22 cellular contexts compared by ENCODE assay signal in genomic region chr6:54192993-54193392, GRCh38.
DNase-seq lines count a peak whose midpoint lies in the region; ATAC-seq, FAIRE-seq and TF ChIP-seq lines count a peak whose summit lies in the region.
"Had no signal": no experiment of that assay in that cellular context is flagged by ENCODE, and none has a peak within 500 bp of the region (broad histone marks: within the 10 kb centered on the region; RNA-seq: fewer than 3 reads in every experiment).

No MANE protein-coding gene starts in this region.

- no peaks in the 10 kb centered on the region for H3K9me2 ChIP-seq in neural cell (ENCODE audit: insufficient read depth, low read length)

- no peaks in the 10 kb centered on the region for H3K79me2 ChIP-seq in neural cell (replicated peaks; ENCODE audit: insufficient read depth, low read length)

- peaks cover 0 to 13% (median 0%) of the 10 kb centered on the region in 9 donors for H3K36me3 ChIP-seq in heart right ventricle
- no peaks in the 10 kb centered on the region for H3K36me3 ChIP-seq in neural cell (ENCODE audit: insufficient read depth, low read length)
- no peaks in the 10 kb centered on the region for H3K36me3 ChIP-seq in subcutaneous abdominal adipose tissue (ENCODE audit: control insufficient read depth in 5 of 5, insufficient read depth in 5 of 5, low read length in 5 of 5)
- H3K36me3 ChIP-seq: BE2C, upper lobe of left lung had no signal

- no peaks in the 10 kb centered on the region for H3K27me3 ChIP-seq in heart right ventricle
- H3K27me3 ChIP-seq in neural cell (ENCODE audit: insufficient read depth, low read depth, low read length): no peaks in the 10 kb centered on the region
- no peaks in the 10 kb centered on the region for H3K27me3 ChIP-seq in subcutaneous abdominal adipose tissue (ENCODE audit: control insufficient read depth in 5 of 5, insufficient read depth in 4 of 5, low read length in 5 of 5)
- H3K27me3 ChIP-seq: BE2C, upper lobe of left lung had no signal

- peak overlapping the region; percentile 40 for H2AFZ ChIP-seq in neural cell (ENCODE audit: low read depth, low read length)
- H2AFZ ChIP-seq: GM23338 had no signal

- intact Hi-C loops in heart right ventricle (cut with DNase I) (no loop called here), cardiac septum (cut with DNase I) (no loop called here)

- H3K4me3 ChIP-seq in heart right ventricle: no peak overlapping the region
- no peak overlapping the region for H3K4me3 ChIP-seq in neural cell (ENCODE audit: low read length)
- H3K4me3 ChIP-seq in subcutaneous abdominal adipose tissue (ENCODE audit: low read depth in 1 of 5, low read length in 5 of 5): no peak overlapping the region
- H3K4me3 ChIP-seq: GM23338, mucosa of descending colon, upper lobe of left lung had no signal

- H3K4me2 ChIP-seq in neural cell (ENCODE audit: low read length): no peak overlapping the region
- H3K4me2 ChIP-seq: GM23338 had no signal

- no peaks in the 10 kb centered on the region for H3K36me3 Mint-ChIP-seq in endothelial cell (ENCODE audit: low read depth, unreplicated experiment)
- no peaks in the 10 kb centered on the region for H3K36me3 Mint-ChIP-seq in glutamatergic neuron (ENCODE audit: unreplicated experiment)
- H3K36me3 Mint-ChIP-seq: activated naive CD4-positive, alpha-beta T cell treated with anti-CD3 and anti-CD28 coated beads, Interleukin-2, amount 50 U/mL, for 24 hours had no signal

- DNase-seq in heart right ventricle: no peak
- DNase-seq in cardiac septum (ENCODE audit: low spot score): no peak
- DNase-seq in endothelial cell (ENCODE audit: low spot score): no peak
- no peak for DNase-seq in urothelium cell line (ENCODE audit: low spot score)
- DNase-seq in glutamatergic neuron: no peak
- DNase-seq in DMS53 (lab: John Stamatoyannopoulos, UW): no peak
- DNase-seq: activated CD4-positive, alpha-beta T cell treated with anti-CD3 and anti-CD28 coated beads for 36 hours; aorta; BE2C; COR-L47; effector memory CD8-positive, alpha-beta T cell; head of caudate nucleus; mucosa of descending colon; NCI-H2081; NCI-H446; stimulated activated CD8-positive, alpha-beta memory T cell treated with anti-CD3 and anti-CD28 coated beads, Interleukin-4, amount 100 ng/mL, for 48 hours; upper lobe of left lung had no signal

- H3K27ac Mint-ChIP-seq in endothelial cell (ENCODE audit: unreplicated experiment): peak overlapping the region; percentile 43
- no peak overlapping the region for H3K27ac Mint-ChIP-seq in glutamatergic neuron (ENCODE audit: unreplicated experiment)
- H3K27ac Mint-ChIP-seq: activated CD4-positive, alpha-beta T cell treated with anti-CD3 and anti-CD28 coated beads for 36 hours; activated naive CD4-positive, alpha-beta T cell treated with anti-CD3 and anti-CD28 coated beads, Interleukin-2, amount 50 U/mL, for 24 hours; effector memory CD8-positive, alpha-beta T cell; GM23338 had no signal

- peaks cover 11% of the 10 kb centered on the region for H3K4me1 Mint-ChIP-seq in endothelial cell (ENCODE audit: unreplicated experiment)
- H3K4me1 Mint-ChIP-seq in glutamatergic neuron (ENCODE audit: low read depth, unreplicated experiment): no peaks in the 10 kb centered on the region
- H3K4me1 Mint-ChIP-seq: activated CD4-positive, alpha-beta T cell treated with anti-CD3 and anti-CD28 coated beads for 36 hours; activated naive CD4-positive, alpha-beta T cell treated with anti-CD3 and anti-CD28 coated beads, Interleukin-2, amount 50 U/mL, for 24 hours had no signal

- H3K27me3 Mint-ChIP-seq in endothelial cell (ENCODE audit: unreplicated experiment) (peaks cover 2% of the 10 kb centered on the region), glutamatergic neuron (ENCODE audit: unreplicated experiment) (no peaks in the 10 kb centered on the region)
- H3K27me3 Mint-ChIP-seq: activated CD4-positive, alpha-beta T cell treated with anti-CD3 and anti-CD28 coated beads for 36 hours; activated naive CD4-positive, alpha-beta T cell treated with anti-CD3 and anti-CD28 coated beads, Interleukin-2, amount 50 U/mL, for 24 hours; effector memory CD8-positive, alpha-beta T cell had no signal

- H3K4me3 Mint-ChIP-seq in endothelial cell (ENCODE audit: unreplicated experiment) (no peak overlapping the region), glutamatergic neuron (ENCODE audit: unreplicated experiment) (no peak overlapping the region)
- H3K4me3 Mint-ChIP-seq: activated CD4-positive, alpha-beta T cell treated with anti-CD3 and anti-CD28 coated beads for 36 hours; activated naive CD4-positive, alpha-beta T cell treated with anti-CD3 and anti-CD28 coated beads, Interleukin-2, amount 50 U/mL, for 24 hours; effector memory CD8-positive, alpha-beta T cell; GM23338 had no signal

- 54 to 70% methylated on average over 3 of the region's 3 CpGs for WGBS in heart right ventricle, 2 donors

- H3K9ac ChIP-seq in neural cell (ENCODE audit: low read length): no peak overlapping the region
- peak overlapping the region in 1 of 5 donors; percentile 32 for H3K9ac ChIP-seq in subcutaneous abdominal adipose tissue (ENCODE audit: low read length in 5 of 5)

- H3K4me1 ChIP-seq in heart right ventricle (peaks cover 0 to 26% (median 16%) of the 10 kb centered on the region in 9 donors), subcutaneous abdominal adipose tissue (ENCODE audit: control insufficient read depth in 5 of 5, insufficient read depth in 5 of 5, low read length in 5 of 5) (peaks cover 3 to 27% (median 13%) of the 10 kb centered on the region in 5 donors)
- H3K4me1 ChIP-seq: BE2C had no signal

- no peaks in the 10 kb centered on the region for H4K20me1 ChIP-seq in neural cell (ENCODE audit: insufficient read depth)

- H3K9me3 Mint-ChIP-seq in endothelial cell (ENCODE audit: unreplicated experiment) (no peaks in the 10 kb centered on the region), glutamatergic neuron (ENCODE audit: unreplicated experiment) (no peaks in the 10 kb centered on the region)
- H3K9me3 Mint-ChIP-seq: activated naive CD4-positive, alpha-beta T cell treated with anti-CD3 and anti-CD28 coated beads, Interleukin-2, amount 50 U/mL, for 24 hours; GM23338 had no signal

- ATAC-seq in heart right ventricle: peak in 2 of 8 donors; percentile 45 to 50
- ATAC-seq: activated CD4-positive, alpha-beta T cell treated with anti-CD3 and anti-CD28 coated beads for 36 hours; effector memory CD8-positive, alpha-beta T cell; left lobe of liver; mucosa of descending colon had no signal

- no peaks in the 10 kb centered on the region for H3K9me3 ChIP-seq in heart right ventricle
- H3K9me3 ChIP-seq in neural cell (ENCODE audit: low read length): no peaks in the 10 kb centered on the region
- H3K9me3 ChIP-seq in subcutaneous abdominal adipose tissue (ENCODE audit: control insufficient read depth in 5 of 5, low read length in 5 of 5): no peaks in the 10 kb centered on the region
- H3K9me3 ChIP-seq: BE2C, mucosa of descending colon, upper lobe of left lung had no signal

- TF ChIP-seq EP300 in neural cell (conservative IDR thresholded peaks at IDR 0.05; ENCODE audit: poor library complexity, severe bottlenecking): no peak

- H3F3A ChIP-seq in neural cell (ENCODE audit: insufficient read depth, low read length, poor library complexity, severe bottlenecking): no peaks in the 10 kb centered on the region

- TF ChIP-seq CTCF in heart right ventricle (IDR thresholded peaks at IDR 0.05) (no peak), endothelial cell (IDR thresholded peaks at IDR 0.05; ENCODE audit: unreplicated experiment) (no peak), neural cell (IDR thresholded peaks at IDR 0.05; ENCODE audit: poor library complexity, severe bottlenecking) (no peak), glutamatergic neuron (IDR thresholded peaks at IDR 0.05; ENCODE audit: partially characterized antibody, unreplicated experiment) (no peak)

- FAIRE-seq in urothelium cell line (lab: Jason Lieb, UNC): no peak

- TF ChIP-seq RAD21 in neural cell (conservative IDR thresholded peaks at IDR 0.05): no peak

- H3K27ac ChIP-seq in heart right ventricle: peak overlapping the region in 7 of 10 donors; percentile 15 to 60 (median 29)
- peak overlapping the region; percentile 63 for H3K27ac ChIP-seq in neural cell (ENCODE audit: low read length)
- peak overlapping the region; percentile 91 for H3K27ac ChIP-seq in subcutaneous abdominal adipose tissue (ENCODE audit: low read depth, low read length)
- H3K27ac ChIP-seq: upper lobe of left lung had no signal

TF ChIP-seq in neural cell, 6 proteins besides CTCF, POLR2A, EP300 and RAD21:
- TF ChIP-seq EZH2 (IDR thresholded peaks at IDR 0.05; ENCODE audit: borderline replicate concordance, insufficient read depth, low read length, poor library complexity, severe bottlenecking) (no peak), REST (IDR thresholded peaks at IDR 0.05; ENCODE audit: borderline replicate concordance) (peak; percentile 53)
TF ChIP-seq in neural cell: peak in this region for 1.

Comparison
In these comparisons a context has a peak if more than half of its experiments do, and no peak if none do; other contexts are left out.
1. H3K27ac ChIP-seq: peak in every context shown above with its lines; median percentile 91 in subcutaneous abdominal adipose tissue; 63 in neural cell; 29 in heart right ventricle.